Comparison of ENCODE assay signal across 24 cellular contexts in the genomic region with DNA sequence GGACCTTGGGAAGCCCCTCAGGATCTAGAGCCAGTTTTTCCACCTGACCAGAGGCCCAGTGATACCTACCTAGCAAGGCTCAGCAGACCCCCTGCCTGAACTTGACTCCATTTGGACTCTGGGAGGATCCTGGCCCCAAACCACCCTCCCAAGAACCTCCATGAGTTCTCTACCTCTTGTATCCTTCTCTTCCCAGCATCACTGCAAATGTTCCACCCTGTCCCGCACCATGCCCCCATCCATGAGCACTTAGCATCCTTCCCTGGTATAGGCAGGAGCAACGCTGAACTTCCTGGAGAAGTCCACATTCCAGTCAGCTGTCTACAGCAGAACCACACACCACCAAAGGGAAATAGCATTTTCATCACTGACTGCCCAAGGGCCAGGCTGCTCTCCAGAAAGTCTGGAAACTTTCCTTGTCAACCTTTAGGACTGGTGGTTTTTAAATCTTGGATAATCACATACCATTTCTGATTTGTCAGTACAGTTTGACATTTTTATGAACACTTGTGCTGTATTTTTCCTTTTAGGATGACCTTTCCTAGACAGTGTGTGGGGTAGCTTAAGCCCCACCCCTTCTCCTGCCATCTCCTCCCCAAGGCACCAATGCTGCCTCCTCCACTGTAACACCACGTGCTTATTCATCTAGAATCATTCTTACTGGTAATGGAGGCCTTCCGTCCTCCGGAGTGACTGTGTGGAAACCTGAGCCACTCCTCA. TPM values are rescaled to one million over a fixed set of nuclear protein-coding genes. Genes with fewer than 3 reads are reported as not detected.
A peak's percentile ranks its signal among the peaks of the same experiment; 100 is the strongest.
DNase-seq lines count a peak whose midpoint lies in the region; ATAC-seq and TF ChIP-seq lines count a peak whose summit lies in the region.
"Had no signal": no experiment of that assay in that cellular context is flagged by ENCODE, and none has a peak within 500 bp of the region (broad histone marks: within the 10 kb centered on the region; RNA-seq: fewer than 3 reads in every experiment).

No MANE protein-coding gene starts in this region.

- intact Hi-C loops in dendritic cell treated with granulocyte-macrophage colony-stimulating factor and Interleukin-4, amounts not matched to agents 40 ng/mL and 50 ng/mL, for 4 days (cut with micrococcal nuclease): no loop called here
- intact Hi-C loops in psoas muscle (cut with DNase I): loop anchor here in 1 of 2 donors (10.0 kb wide), 1 partner anchor 232 kb away; no protein-coding TSS in a partner anchor

- H3K27ac ChIP-seq in RWPE2 (ENCODE audit: poor library complexity, severe bottlenecking) (no peak overlapping the region), psoas muscle (no peak overlapping the region)
- H3K27ac ChIP-seq: left lung, parathyroid adenoma, suprapubic skin, vagina had no signal

- H3K27me3 ChIP-seq in RWPE2 (ENCODE audit: insufficient read depth, poor library complexity, severe bottlenecking): no peaks in the 10 kb centered on the region
- no peaks in the 10 kb centered on the region for H3K27me3 ChIP-seq in psoas muscle (ENCODE audit: insufficient read depth in 3 of 3, low read length in 2 of 3)
- H3K27me3 ChIP-seq: left lung, suprapubic skin, vagina had no signal

- peak overlapping the region; percentile 82 for H3K27ac Mint-ChIP-seq in activated naive CD4-positive, alpha-beta T cell treated with anti-CD3 and anti-CD28 coated beads, Interleukin-2, amount 50 U/mL, for 24 hours
- peak overlapping the region; percentile 2 for H3K27ac Mint-ChIP-seq in dendritic cell treated with granulocyte-macrophage colony-stimulating factor and Interleukin-4, amounts not matched to agents 40 ng/mL and 50 ng/mL, for 4 days
- H3K27ac Mint-ChIP-seq in stimulated activated effector memory CD8-positive, alpha-beta T cell treated with anti-CD3 and anti-CD28 coated beads, Interleukin-12 subunit alpha, Interleukin-12 subunit beta, amount 100 ng/mL, for 72 hours: peak overlapping the region; percentile 27
- H3K27ac Mint-ChIP-seq: activated CD4-positive, alpha-beta memory T cell treated with anti-CD3 and anti-CD28 coated beads for 36 hours; activated T-helper 1 cell treated with anti-CD3 and anti-CD28 coated beads, Interleukin-12 subunit alpha, Interleukin-12 subunit beta, Interleukin-2, Interleukin-4 antibody, amounts not matched to agents 30 ng/mL and 10 ng/mL and 1 ng/mL, durations not matched to agents 14 hours and 24 hours and 36 hours; CD4-positive, alpha-beta T cell; mesothelial cell of epicardium had no signal

- WGBS in psoas muscle, 3 donors: 80 to 87% (median 85%) methylated on average over 5 of the region's 5 CpGs

- ATAC-seq in RWPE2 (ENCODE audit: low read depth): peak; percentile 34; the same call in 2 of the 3 replicates
- ATAC-seq in stimulated activated effector memory CD8-positive, alpha-beta T cell treated with anti-CD3 and anti-CD28 coated beads, Interleukin-12 subunit alpha, Interleukin-12 subunit beta, amount 100 ng/mL, for 72 hours: peak; percentile 46
- ATAC-seq in GM18858 (IDR thresholded peaks at IDR 0.05; ENCODE audit: unreplicated experiment): no peak
- no peak for ATAC-seq in psoas muscle
- ATAC-seq: left lung had no signal

- H3K36me3 ChIP-seq in RWPE2 (ENCODE audit: low read depth) (peaks cover 59% of the 10 kb centered on the region), psoas muscle (ENCODE audit: insufficient read depth in 1 of 2, low read depth in 1 of 2) (peaks cover 26 to 56% of the 10 kb centered on the region in 2 donors)

- H3K9me3 ChIP-seq in RWPE2 (ENCODE audit: severe bottlenecking) (no peaks in the 10 kb centered on the region), psoas muscle (no peaks in the 10 kb centered on the region)
- H3K9me3 ChIP-seq: HAP-1, left lung, suprapubic skin, vagina had no signal

- no peak overlapping the region for H3K4me3 Mint-ChIP-seq in activated naive CD4-positive, alpha-beta T cell treated with anti-CD3 and anti-CD28 coated beads, Interleukin-2, amount 50 U/mL, for 24 hours
- H3K4me3 Mint-ChIP-seq in dendritic cell treated with granulocyte-macrophage colony-stimulating factor and Interleukin-4, amounts not matched to agents 40 ng/mL and 50 ng/mL, for 4 days: no peak overlapping the region
- no peak overlapping the region for H3K4me3 Mint-ChIP-seq in stimulated activated effector memory CD8-positive, alpha-beta T cell treated with anti-CD3 and anti-CD28 coated beads, Interleukin-12 subunit alpha, Interleukin-12 subunit beta, amount 100 ng/mL, for 72 hours
- H3K4me3 Mint-ChIP-seq: activated CD4-positive, alpha-beta memory T cell treated with anti-CD3 and anti-CD28 coated beads for 36 hours; activated T-helper 1 cell treated with anti-CD3 and anti-CD28 coated beads, Interleukin-12 subunit alpha, Interleukin-12 subunit beta, Interleukin-2, Interleukin-4 antibody, amounts not matched to agents 30 ng/mL and 10 ng/mL and 1 ng/mL, durations not matched to agents 14 hours and 24 hours and 36 hours; CD4-positive, alpha-beta T cell; mesothelial cell of epicardium; natural killer cell treated with Interleukin-12 subunit alpha and Interleukin-12 subunit beta and Interleukin-15 and Interleukin-18, amount 100 ng/mL, for 72 hours had no signal

- no peak for DNase-seq in activated naive CD4-positive, alpha-beta T cell treated with Interleukin-2 at 50 U/mL for 16 hours
- DNase-seq in RWPE2 (ENCODE audit: low spot score) (no peak), psoas muscle (no peak), GF-D8 (lab: John Stamatoyannopoulos, UW) (no peak)
- no peak for DNase-seq in stimulated activated effector memory CD8-positive, alpha-beta T cell treated with anti-CD3 and anti-CD28 coated beads, Interleukin-12 subunit alpha, Interleukin-12 subunit beta, amount 100 ng/mL, for 72 hours (ENCODE audit: low spot score in 2 of 2)
- DNase-seq: activated CD4-positive, alpha-beta memory T cell treated with anti-CD3 and anti-CD28 coated beads for 36 hours; anterior cingulate cortex; caudate nucleus; CD4-positive, alpha-beta T cell; foreskin fibroblast; left lung; NCI-H1436; NCI-H524 treated with DMSO at 0.1 percent for 48 hours; RPMI8226 had no signal

- peaks cover 5% of the 10 kb centered on the region for H3K36me3 Mint-ChIP-seq in activated naive CD4-positive, alpha-beta T cell treated with anti-CD3 and anti-CD28 coated beads, Interleukin-2, amount 50 U/mL, for 24 hours
- H3K36me3 Mint-ChIP-seq in dendritic cell treated with granulocyte-macrophage colony-stimulating factor and Interleukin-4, amounts not matched to agents 40 ng/mL and 50 ng/mL, for 4 days (ENCODE audit: low read depth): peaks cover 57% of the 10 kb centered on the region
- H3K36me3 Mint-ChIP-seq in stimulated activated effector memory CD8-positive, alpha-beta T cell treated with anti-CD3 and anti-CD28 coated beads, Interleukin-12 subunit alpha, Interleukin-12 subunit beta, amount 100 ng/mL, for 72 hours: peaks cover 60% of the 10 kb centered on the region

- H3K27me3 Mint-ChIP-seq in activated naive CD4-positive, alpha-beta T cell treated with anti-CD3 and anti-CD28 coated beads, Interleukin-2, amount 50 U/mL, for 24 hours: peaks cover 4% of the 10 kb centered on the region
- peaks cover 8% of the 10 kb centered on the region for H3K27me3 Mint-ChIP-seq in dendritic cell treated with granulocyte-macrophage colony-stimulating factor and Interleukin-4, amounts not matched to agents 40 ng/mL and 50 ng/mL, for 4 days

- H3K9me3 Mint-ChIP-seq in activated naive CD4-positive, alpha-beta T cell treated with anti-CD3 and anti-CD28 coated beads, Interleukin-2, amount 50 U/mL, for 24 hours: no peaks in the 10 kb centered on the region
- no peaks in the 10 kb centered on the region for H3K9me3 Mint-ChIP-seq in dendritic cell treated with granulocyte-macrophage colony-stimulating factor and Interleukin-4, amounts not matched to agents 40 ng/mL and 50 ng/mL, for 4 days
- H3K9me3 Mint-ChIP-seq in stimulated activated effector memory CD8-positive, alpha-beta T cell treated with anti-CD3 and anti-CD28 coated beads, Interleukin-12 subunit alpha, Interleukin-12 subunit beta, amount 100 ng/mL, for 72 hours: no peaks in the 10 kb centered on the region
- H3K9me3 Mint-ChIP-seq: activated CD4-positive, alpha-beta memory T cell treated with anti-CD3 and anti-CD28 coated beads for 36 hours; activated T-helper 1 cell treated with anti-CD3 and anti-CD28 coated beads, Interleukin-12 subunit alpha, Interleukin-12 subunit beta, Interleukin-2, Interleukin-4 antibody, amounts not matched to agents 30 ng/mL and 10 ng/mL and 1 ng/mL, durations not matched to agents 14 hours and 24 hours and 36 hours; CD4-positive, alpha-beta T cell; mesothelial cell of epicardium; natural killer cell treated with Interleukin-12 subunit alpha and Interleukin-12 subunit beta and Interleukin-15 and Interleukin-18, amount 100 ng/mL, for 72 hours had no signal

- H3K4me1 ChIP-seq in RWPE2 (ENCODE audit: insufficient read depth, poor library complexity, severe bottlenecking) (no peaks in the 10 kb centered on the region), psoas muscle (no peaks in the 10 kb centered on the region)
- H3K4me1 ChIP-seq: HAP-1, left lung, suprapubic skin, vagina had no signal

- no peaks in the 10 kb centered on the region for H3K4me1 Mint-ChIP-seq in activated naive CD4-positive, alpha-beta T cell treated with anti-CD3 and anti-CD28 coated beads, Interleukin-2, amount 50 U/mL, for 24 hours
- H3K4me1 Mint-ChIP-seq in dendritic cell treated with granulocyte-macrophage colony-stimulating factor and Interleukin-4, amounts not matched to agents 40 ng/mL and 50 ng/mL, for 4 days (ENCODE audit: low read depth): no peaks in the 10 kb centered on the region
- no peaks in the 10 kb centered on the region for H3K4me1 Mint-ChIP-seq in stimulated activated effector memory CD8-positive, alpha-beta T cell treated with anti-CD3 and anti-CD28 coated beads, Interleukin-12 subunit alpha, Interleukin-12 subunit beta, amount 100 ng/mL, for 72 hours
- H3K4me1 Mint-ChIP-seq: mesothelial cell of epicardium had no signal

- H3K4me3 ChIP-seq in RWPE2 (ENCODE audit: severe bottlenecking): no peak overlapping the region
- H3K4me3 ChIP-seq in psoas muscle: no peak overlapping the region
- H3K4me3 ChIP-seq: HAP-1, left lung, suprapubic skin, vagina had no signal

- TF ChIP-seq CTCF in RWPE2 (IDR thresholded peaks at IDR 0.05; ENCODE audit: poor library complexity, severe bottlenecking): no peak
- TF ChIP-seq CTCF in psoas muscle (IDR thresholded peaks at IDR 0.05): no peak

RNA-seq across cellular contexts. Expression of a gene that starts 13.9 kb away (rescaled TPM):
- 10 to 100 TPM; 30.1 to 51.2 (median 37.7) TPM for total RNA-seq in psoas muscle
- polyA plus RNA-seq in psoas muscle: 10 to 100 TPM; 26.7 to 77.0 (median 33.5) TPM

RNA-seq across cellular contexts. Expression of a gene that starts 31.7 kb away (rescaled TPM):
- 10 to 100 TPM; 27.3 to 42.4 (median 34.3) TPM for total RNA-seq in psoas muscle
- 10 to 100 TPM; 19.6 to 24.3 (median 22.8) TPM for polyA plus RNA-seq in psoas muscle

RNA-seq across cellular contexts. Expression of a gene that starts 36.8 kb away (rescaled TPM):
- total RNA-seq in psoas muscle: under 1 TPM in 1 of 4 donors, not detected in 3; 0.32 TPM
- under 1 TPM in 2 of 3 donors, not detected in 1; 0.05 to 0.06 TPM for polyA plus RNA-seq in psoas muscle
- total RNA-seq: activated CD4-positive, alpha-beta memory T cell treated with anti-CD3 and anti-CD28 coated beads for 36 hours; activated T-helper 1 cell treated with anti-CD3 and anti-CD28 coated beads, Interleukin-12 subunit alpha, Interleukin-12 subunit beta, Interleukin-2, Interleukin-4 antibody, amounts not matched to agents 30 ng/mL and 10 ng/mL and 1 ng/mL, durations not matched to agents 14 hours and 24 hours and 36 hours; CD4-positive, alpha-beta T cell; natural killer cell treated with Interleukin-12 subunit alpha and Interleukin-12 subunit beta and Interleukin-15 and Interleukin-18, amount 100 ng/mL, for 72 hours had no signal

Comparison
In these comparisons a context has a peak if more than half of its experiments do, and no peak if none do; other contexts are left out.
1. H3K27ac Mint-ChIP-seq: peak in every context shown above with its lines; median percentile 82 in activated naive CD4-positive, alpha-beta T cell treated with anti-CD3 and anti-CD28 coated beads, Interleukin-2, amount 50 U/mL, for 24 hours; 27 in stimulated activated effector memory CD8-positive, alpha-beta T cell treated with anti-CD3 and anti-CD28 coated beads, Interleukin-12 subunit alpha, Interleukin-12 subunit beta, amount 100 ng/mL, for 72 hours; 2 in dendritic cell treated with granulocyte-macrophage colony-stimulating factor and Interleukin-4, amounts not matched to agents 40 ng/mL and 50 ng/mL, for 4 days.
2. ATAC-seq: peak in RWPE2 (single experiment) and stimulated activated effector memory CD8-positive, alpha-beta T cell treated with anti-CD3 and anti-CD28 coated beads, Interleukin-12 subunit alpha, Interleukin-12 subunit beta, amount 100 ng/mL, for 72 hours (single experiment); none in GM18858 (single experiment) and psoas muscle (0 of 4).